ENCODE assay signal across 15 cellular contexts in the genomic region with DNA sequence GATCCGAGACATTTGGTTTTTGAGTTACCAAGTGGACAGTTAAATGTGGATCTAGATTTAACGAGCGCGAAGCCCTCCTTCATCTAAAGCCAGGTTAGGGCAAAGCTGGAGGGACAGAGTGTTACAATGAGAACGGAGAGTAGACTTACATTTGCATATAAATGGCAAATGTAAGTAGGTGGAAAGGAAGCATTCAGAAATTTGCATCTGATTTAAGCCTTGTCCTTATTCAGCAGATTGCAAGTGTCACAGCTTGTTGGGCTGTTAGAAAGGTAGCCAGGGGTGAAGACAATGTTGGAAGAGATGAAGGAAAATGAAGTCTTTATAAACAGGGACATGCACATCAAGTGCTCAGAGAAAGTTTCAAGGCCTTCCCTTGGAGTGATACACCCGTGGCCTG.
"Had no signal": no experiment of that assay in that cellular context is flagged by ENCODE, and none has a peak within 500 bp of the region (broad histone marks: within the 10 kb centered on the region; RNA-seq: fewer than 3 reads in every experiment).

No MANE protein-coding gene starts in this region.

- H3K36me3 ChIP-seq: brain microvascular endothelial cell, prostate gland had no signal

- H3K27ac ChIP-seq: brain microvascular endothelial cell, coronary artery, prostate gland had no signal

- ATAC-seq: activated CD8-positive, alpha-beta T cell treated with anti-CD3 and anti-CD28 coated beads for 36 hours; natural killer cell treated with Interleukin-12 subunit alpha and Interleukin-12 subunit beta and Interleukin-15 and Interleukin-18, amount 100 ng/mL, for 72 hours; sciatic nerve; stimulated activated naive CD8-positive, alpha-beta T cell treated with anti-CD3 and anti-CD28 coated beads, Interleukin-15, amount 100 ng/mL, for 72 hours; T-helper 17 cell had no signal

- H3K9me3 ChIP-seq: prostate gland had no signal

- H3K27me3 ChIP-seq: brain microvascular endothelial cell had no signal

- H3K4me1 ChIP-seq: prostate gland had no signal

- H3K4me3 ChIP-seq: coronary artery, prostate gland had no signal

- DNase-seq: activated CD4-positive, alpha-beta T cell treated with anti-CD3 and anti-CD28 coated beads for 48 hours; activated CD8-positive, alpha-beta memory T cell treated with anti-CD3 and anti-CD28 coated beads, Interleukin-2, amount 50 U/mL, for 4 hours; activated CD8-positive, alpha-beta T cell treated with anti-CD3 and anti-CD28 coated beads for 36 hours; activated gamma-delta T cell treated with Interleukin-2 at 50 U/mL for 16 hours; amygdala; brain microvascular endothelial cell; foreskin fibroblast; kidney glomerular epithelial cell; stimulated activated CD4-positive, alpha-beta T cell treated with anti-CD3 and anti-CD28 coated beads, Interleukin-1b, Interleukin-23, amount 100 ng/mL, for 48 hours; stimulated activated naive CD8-positive, alpha-beta T cell treated with anti-CD3 and anti-CD28 coated beads, Interleukin-15, amount 100 ng/mL, for 72 hours; T-helper 17 cell had no signal
